In genomic region chr3:103227651-103228050, GRCh38 we compare ENCODE assay signal across 37 cellular contexts.
"Had no signal": no experiment of that assay in that cellular context is flagged by ENCODE, and none has a peak within 500 bp of the region (broad histone marks: within the 10 kb centered on the region; RNA-seq: fewer than 3 reads in every experiment).

No MANE protein-coding gene starts in this region.

- H3K27me3 Mint-ChIP-seq: activated naive CD4-positive, alpha-beta T cell treated with anti-CD3 and anti-CD28 coated beads, Interleukin-2, amount 10 ng/mL, durations not matched to agents 7 days and 5 days; activated naive CD4-positive, alpha-beta T cell treated with anti-CD3 and anti-CD28 coated beads, Interleukin-2, amount 50 U/mL, for 24 hours; activated naive CD8-positive, alpha-beta T cell; activated naive CD8-positive, alpha-beta T cell treated with anti-CD3 and anti-CD28 coated beads for 36 hours; activated naive CD8-positive, alpha-beta T cell treated with anti-CD3 and anti-CD28 coated beads, Interleukin-2, amount 10 ng/mL, durations not matched to agents 7 days and 5 days; activated naive CD8-positive, alpha-beta T cell treated with anti-CD3 and anti-CD28 coated beads, Interleukin-2, amount 50 U/mL, for 24 hours; activated T-cell treated with anti-CD3 and anti-CD28 coated beads, Interleukin-2, amount 50 U/mL, for 24 hours; activated T-helper 17 cell treated with anti-CD3 and anti-CD28 coated beads, Interleukin-2, amount 50 U/mL, for 72 hours; brain; central memory CD8-positive, alpha-beta T cell had no signal

- H3K4me1 ChIP-seq: adrenal gland, ascending aorta, body of pancreas, breast epithelium had no signal

- H3K4me3 Mint-ChIP-seq: activated naive CD4-positive, alpha-beta T cell treated with anti-CD3 and anti-CD28 coated beads for 36 hours; activated naive CD4-positive, alpha-beta T cell treated with anti-CD3 and anti-CD28 coated beads, Interleukin-2, amount 10 ng/mL, durations not matched to agents 7 days and 5 days; activated naive CD4-positive, alpha-beta T cell treated with anti-CD3 and anti-CD28 coated beads, Interleukin-2, amount 50 U/mL, for 24 hours; activated naive CD8-positive, alpha-beta T cell; activated naive CD8-positive, alpha-beta T cell treated with anti-CD3 and anti-CD28 coated beads for 36 hours; activated naive CD8-positive, alpha-beta T cell treated with anti-CD3 and anti-CD28 coated beads, Interleukin-2, amount 10 ng/mL, durations not matched to agents 7 days and 5 days; activated naive CD8-positive, alpha-beta T cell treated with anti-CD3 and anti-CD28 coated beads, Interleukin-2, amount 50 U/mL, for 24 hours; activated T-cell treated with anti-CD3 and anti-CD28 coated beads, Interleukin-2, amount 50 U/mL, for 24 hours; activated T-cell treated with anti-CD3 and anti-CD28 coated beads, Interleukin-2, amount 50 U/mL, for 4 hours; activated T-cell treated with anti-CD3 and anti-CD28 coated beads, Interleukin-2, amount 50 U/mL, for 72 hours; activated T-helper 1 cell treated with anti-CD3 and anti-CD28 coated beads, Interleukin-12 subunit alpha, Interleukin-12 subunit beta, Interleukin-2, Interleukin-4 antibody, amounts not matched to agents 30 ng/mL and 10 ng/mL and 1 ng/mL, durations not matched to agents 14 hours and 24 hours and 36 hours; activated T-helper 17 cell treated with anti-CD3 and anti-CD28 coated beads, Interleukin-2, amount 50 U/mL, for 72 hours; brain; central memory CD8-positive, alpha-beta T cell had no signal

- H3K36me3 Mint-ChIP-seq: activated naive CD4-positive, alpha-beta T cell treated with anti-CD3 and anti-CD28 coated beads, Interleukin-2, amount 50 U/mL, for 24 hours; activated naive CD4-positive, alpha-beta T cell treated with anti-CD3 and anti-CD28 coated beads, Interleukin-2, amount 50 U/mL, for 72 hours; activated naive CD8-positive, alpha-beta T cell; activated naive CD8-positive, alpha-beta T cell treated with anti-CD3 and anti-CD28 coated beads for 36 hours; activated naive CD8-positive, alpha-beta T cell treated with anti-CD3 and anti-CD28 coated beads, Interleukin-2, amount 10 ng/mL, durations not matched to agents 7 days and 5 days; brain had no signal

- H3K4me3 ChIP-seq: adrenal gland, ascending aorta, body of pancreas, breast epithelium, cardiac muscle cell had no signal

- DNase-seq: activated effector memory CD4-positive, alpha-beta T cell treated with anti-CD3 and anti-CD28 coated beads, Interleukin-2, amount 50 U/mL, for 16 hours; activated effector memory CD4-positive, alpha-beta T cell treated with Interleukin-2 at 50 U/mL for 16 hours; activated gamma-delta T cell; activated gamma-delta T cell treated with Interleukin-2 at 50 U/mL for 16 hours; activated naive CD4-positive, alpha-beta T cell; activated naive CD4-positive, alpha-beta T cell treated with anti-CD3 and anti-CD28 coated beads for 36 hours; activated naive CD4-positive, alpha-beta T cell treated with anti-CD3 and anti-CD28 coated beads, Interleukin-2, amount 10 ng/mL, durations not matched to agents 7 days and 5 days; activated naive CD4-positive, alpha-beta T cell treated with anti-CD3 and anti-CD28 coated beads, Interleukin-2, amount 50 U/mL, for 16 hours; activated naive CD4-positive, alpha-beta T cell treated with Interleukin-2 at 50 U/mL for 16 hours; activated naive CD8-positive, alpha-beta T cell treated with anti-CD3 and anti-CD28 coated beads for 36 hours; activated naive CD8-positive, alpha-beta T cell treated with anti-CD3 and anti-CD28 coated beads, Interleukin-2, amount 10 ng/mL, durations not matched to agents 7 days and 5 days; activated naive CD8-positive, alpha-beta T cell treated with anti-CD3 and anti-CD28 coated beads, Interleukin-2, amount 50 U/mL, for 24 hours; activated T-cell treated with anti-CD3 and anti-CD28 coated beads, Interleukin-2, amount 50 U/mL, for 24 hours; activated T-cell treated with anti-CD3 and anti-CD28 coated beads, Interleukin-2, amount 50 U/mL, for 4 hours; activated T-cell treated with anti-CD3 and anti-CD28 coated beads, Interleukin-2, amount 50 U/mL, for 48 hours; activated T-cell treated with anti-CD3 and anti-CD28 coated beads, Interleukin-2, amount 50 U/mL, for 72 hours; adrenal gland; amniotic stem cell; amygdala; anterior cingulate cortex; aorta; body of pancreas; brain microvascular endothelial cell; caudate nucleus; central memory CD4-positive, alpha-beta T cell; cerebellar nuclear complex had no signal

- H3K27ac Mint-ChIP-seq: activated naive CD4-positive, alpha-beta T cell treated with anti-CD3 and anti-CD28 coated beads for 36 hours; activated naive CD4-positive, alpha-beta T cell treated with anti-CD3 and anti-CD28 coated beads, Interleukin-2, amount 10 ng/mL, durations not matched to agents 7 days and 5 days; activated naive CD4-positive, alpha-beta T cell treated with anti-CD3 and anti-CD28 coated beads, Interleukin-2, amount 50 U/mL, for 24 hours; activated naive CD4-positive, alpha-beta T cell treated with anti-CD3 and anti-CD28 coated beads, Interleukin-2, amount 50 U/mL, for 72 hours; activated naive CD8-positive, alpha-beta T cell; activated naive CD8-positive, alpha-beta T cell treated with anti-CD3 and anti-CD28 coated beads for 36 hours; activated naive CD8-positive, alpha-beta T cell treated with anti-CD3 and anti-CD28 coated beads, Interleukin-2, amount 10 ng/mL, durations not matched to agents 7 days and 5 days; activated naive CD8-positive, alpha-beta T cell treated with anti-CD3 and anti-CD28 coated beads, Interleukin-2, amount 50 U/mL, for 24 hours; activated T-cell treated with anti-CD3 and anti-CD28 coated beads, Interleukin-2, amount 50 U/mL, for 24 hours; activated T-cell treated with anti-CD3 and anti-CD28 coated beads, Interleukin-2, amount 50 U/mL, for 72 hours; activated T-helper 1 cell treated with anti-CD3 and anti-CD28 coated beads, Interleukin-12 subunit alpha, Interleukin-12 subunit beta, Interleukin-2, Interleukin-4 antibody, amounts not matched to agents 30 ng/mL and 10 ng/mL and 1 ng/mL, durations not matched to agents 14 hours and 24 hours and 36 hours; activated T-helper 17 cell treated with anti-CD3 and anti-CD28 coated beads, Interleukin-2, amount 50 U/mL, for 72 hours; activated T-helper 2 cell treated with anti-CD3 and anti-CD28 coated beads, Interferon-gamma antibody, Interleukin-2, Interleukin-4, amounts not matched to agents 10 μg/mL and 5 μg/mL and 100 μg/mL, durations not matched to agents 14 hours and 24 hours and 36 hours; brain had no signal

- H3K27ac ChIP-seq: adrenal gland, ascending aorta, body of pancreas, brain microvascular endothelial cell, breast epithelium, cardiac muscle cell had no signal

- H3K9me3 Mint-ChIP-seq: activated naive CD4-positive, alpha-beta T cell treated with anti-CD3 and anti-CD28 coated beads, Interleukin-2, amount 10 ng/mL, durations not matched to agents 7 days and 5 days; activated naive CD8-positive, alpha-beta T cell treated with anti-CD3 and anti-CD28 coated beads, Interleukin-2, amount 50 U/mL, for 24 hours; activated T-cell treated with anti-CD3 and anti-CD28 coated beads, Interleukin-2, amount 50 U/mL, for 4 hours; activated T-helper 17 cell treated with anti-CD3 and anti-CD28 coated beads, Interleukin-2, amount 50 U/mL, for 72 hours; brain had no signal

- H3K27me3 ChIP-seq: adrenal gland, ascending aorta, body of pancreas, brain microvascular endothelial cell, breast epithelium, cardiac muscle cell had no signal

- H3K9me3 ChIP-seq: ascending aorta, body of pancreas, breast epithelium had no signal

- H3K36me3 ChIP-seq: adrenal gland, ascending aorta, brain microvascular endothelial cell, breast epithelium, cardiac muscle cell had no signal

- H3K4me1 Mint-ChIP-seq: activated naive CD4-positive, alpha-beta T cell treated with anti-CD3 and anti-CD28 coated beads, Interleukin-2, amount 10 ng/mL, durations not matched to agents 7 days and 5 days; activated naive CD4-positive, alpha-beta T cell treated with anti-CD3 and anti-CD28 coated beads, Interleukin-2, amount 50 U/mL, for 24 hours; activated naive CD8-positive, alpha-beta T cell treated with anti-CD3 and anti-CD28 coated beads for 36 hours; activated naive CD8-positive, alpha-beta T cell treated with anti-CD3 and anti-CD28 coated beads, Interleukin-2, amount 10 ng/mL, durations not matched to agents 7 days and 5 days; activated naive CD8-positive, alpha-beta T cell treated with anti-CD3 and anti-CD28 coated beads, Interleukin-2, amount 50 U/mL, for 24 hours; activated T-helper 17 cell treated with anti-CD3 and anti-CD28 coated beads, Interleukin-2, amount 50 U/mL, for 72 hours; brain; central memory CD8-positive, alpha-beta T cell had no signal
